8 cellular contexts compared by ENCODE assay signal in genomic region chr19:35644206-35644986, GRCh38. TPM values are rescaled to one million over a fixed set of nuclear protein-coding genes. Genes with fewer than 3 reads are reported as not detected.
DNase-seq lines count a peak whose midpoint lies in the region; ATAC-seq, FAIRE-seq and TF ChIP-seq lines count a peak whose summit lies in the region.

No MANE protein-coding gene starts in this region.

- TF ChIP-seq CTCF in GM13977 (IDR thresholded peaks at IDR 0.05; ENCODE audit: extremely low read depth, insufficient read depth, missing control alignments), result no peak
- no peak for TF ChIP-seq CTCF in astrocyte (IDR thresholded peaks at IDR 0.05; ENCODE audit: insufficient read depth, low read depth, low read length)
- TF ChIP-seq CTCF in hepatocyte (IDR thresholded peaks at IDR 0.05; ENCODE audit: poor library complexity), result no peak

- no peaks in the 10 kb centered on the region for H3K9me2 ChIP-seq in hepatocyte (replicated peaks; ENCODE audit: insufficient read depth)

- peak overlapping the region; percentile 56 for H3K4me3 ChIP-seq in astrocyte (ENCODE audit: insufficient read depth, low read depth, low read length)
- peak overlapping the region; percentile 54 for H3K4me3 ChIP-seq in hepatocyte

- in situ Hi-C loops in GM13977 (cut with MboI; ENCODE audit: low pct_unique_long_range_greater_than_20kb, low sequenced_read_pairs, unreplicated experiment), result no loop called here

- H3K27ac ChIP-seq in astrocyte (ENCODE audit: low read depth, low read length) (no peak overlapping the region), hepatocyte (peak overlapping the region; percentile 96)

- peak overlapping the region; percentile 81 for H3K4me3 Mint-ChIP-seq in astrocyte (ENCODE audit: unreplicated experiment)

- H3K36me3 Mint-ChIP-seq in astrocyte (ENCODE audit: low read depth, unreplicated experiment), result peaks cover 2% of the 10 kb centered on the region

- peaks cover 5% of the 10 kb centered on the region for H3K4me1 Mint-ChIP-seq in astrocyte (ENCODE audit: low read depth, unreplicated experiment)

- H3K27me3 Mint-ChIP-seq in astrocyte (ENCODE audit: low read depth, unreplicated experiment), result no peaks in the 10 kb centered on the region

- WGBS in hepatocyte (ENCODE audit: low lambda C conversion rate, missing lambda C conversion rate), result under 1% methylated on average over 49 of the region's 60 CpGs

- H3K4me1 ChIP-seq in astrocyte (ENCODE audit: insufficient read depth, low read length), result peaks cover 21% of the 10 kb centered on the region
- peaks cover 16% of the 10 kb centered on the region for H3K4me1 ChIP-seq in hepatocyte (ENCODE audit: insufficient read depth)

- H3K27ac Mint-ChIP-seq in astrocyte (ENCODE audit: unreplicated experiment), result peak overlapping the region; percentile 62

- H3K9me3 ChIP-seq in astrocyte (ENCODE audit: insufficient read depth, low read depth, low read length) (no peaks in the 10 kb centered on the region), hepatocyte (ENCODE audit: low read depth) (no peaks in the 10 kb centered on the region)

- H4K20me1 ChIP-seq in astrocyte (ENCODE audit: insufficient read depth, low read length), result no peaks in the 10 kb centered on the region
- peaks cover under 1% of the 10 kb centered on the region for H4K20me1 ChIP-seq in hepatocyte (ENCODE audit: insufficient read depth, poor library complexity, severe bottlenecking)

- peak overlapping the region; percentile 70 for H3K9ac ChIP-seq in astrocyte (ENCODE audit: low read length)

- H2AFZ ChIP-seq in astrocyte (ENCODE audit: low read depth, low read length) (peak overlapping the region; percentile 95), hepatocyte (peak overlapping the region; percentile 84)

- H3K36me3 ChIP-seq in astrocyte (ENCODE audit: insufficient read depth, low read length) (no peaks in the 10 kb centered on the region), hepatocyte (replicated peaks; ENCODE audit: insufficient read depth, low read depth) (no peaks in the 10 kb centered on the region)

- ATAC-seq in HG02884 (IDR thresholded peaks at IDR 0.05; ENCODE audit: unreplicated experiment), result peak; percentile 67

- peak overlapping the region; percentile 95 for H3K4me2 ChIP-seq in astrocyte (ENCODE audit: low read length)
- peak overlapping the region; percentile 94 for H3K4me2 ChIP-seq in hepatocyte

- H3K27me3 ChIP-seq in astrocyte (ENCODE audit: insufficient read depth, low read length), result no peaks in the 10 kb centered on the region
- no peaks in the 10 kb centered on the region for H3K27me3 ChIP-seq in hepatocyte

- FAIRE-seq in astrocyte (lab: Jason Lieb, UNC), result no peak
- no peak for FAIRE-seq in HTR-8/SVneo (lab: Jason Lieb, UNC)

- DNase-seq in GM13977 (ENCODE audit: low spot score) (peak; percentile 97), NCI-H187 treated with DMSO at 0.1 percent for 48 hours (lab: John Stamatoyannopoulos, UW) (peak; percentile 93), T-helper 22 cell (ENCODE audit: low read depth) (peak; percentile 96), astrocyte (ENCODE audit: low read depth) (peak; percentile 84), hepatocyte (ENCODE audit: low spot score) (peak; percentile 96), renal cortical epithelial cell (ENCODE audit: low read depth) (peak; percentile 86), HTR-8/SVneo (ENCODE audit: insufficient read length, low spot score) (no peak)

- H3K79me2 ChIP-seq in astrocyte (ENCODE audit: insufficient read depth, low read length), result peaks cover 13% of the 10 kb centered on the region
- H3K79me2 ChIP-seq in hepatocyte, result peaks cover 11% of the 10 kb centered on the region

- no peaks in the 10 kb centered on the region for H3K9me3 Mint-ChIP-seq in astrocyte (ENCODE audit: unreplicated experiment)

RNA-seq across cellular contexts. Expression of gene ETV2, which starts 2.9 kb away (rescaled TPM):
- total RNA-seq in astrocyte (0.45 TPM in 1 of 2 replicates, not detected in the other), hepatocyte (1.0 and 1.4 TPM in 2 replicates), renal cortical epithelial cell (not detected in 2 replicates)
- polyA plus RNA-seq in hepatocyte, result 0.79 and 3.5 TPM in 2 replicates

RNA-seq across cellular contexts. Expression of gene COX6B1, which starts 3.7 kb away (rescaled TPM):
- total RNA-seq in astrocyte, result 326 and 344 TPM in 2 replicates
- 586 and 603 TPM in 2 replicates for total RNA-seq in hepatocyte
- polyA plus RNA-seq in hepatocyte, result 635 and 692 TPM in 2 replicates
- 385 and 691 TPM in 2 replicates for total RNA-seq in renal cortical epithelial cell

RNA-seq across cellular contexts. Expression of gene RBM42, which starts 15.6 kb away (rescaled TPM):
- total RNA-seq in astrocyte (102 and 106 TPM in 2 replicates), hepatocyte (43.3 and 43.6 TPM in 2 replicates), renal cortical epithelial cell (38.9 and 40.0 TPM in 2 replicates)
- polyA plus RNA-seq in hepatocyte, result 113 and 125 TPM in 2 replicates

RNA-seq across cellular contexts. Expression of gene UPK1A, which starts 21.9 kb away (rescaled TPM):
- 0.18 TPM in 1 of 2 replicates, not detected in the other for total RNA-seq in astrocyte
- total RNA-seq in hepatocyte, result 3.6 and 7.8 TPM in 2 replicates
- 19.6 and 27.5 TPM in 2 replicates for polyA plus RNA-seq in hepatocyte
- not detected in 2 replicates for total RNA-seq in renal cortical epithelial cell

RNA-seq across cellular contexts. Expression of gene HAUS5, which starts 31.9 kb away (rescaled TPM):
- total RNA-seq in astrocyte (5.3 and 6.0 TPM in 2 replicates), hepatocyte (4.9 and 6.3 TPM in 2 replicates), renal cortical epithelial cell (5.1 and 6.4 TPM in 2 replicates)
- polyA plus RNA-seq in hepatocyte, result 12.6 and 15.4 TPM in 2 replicates
